1 cellular context compared by ENCODE assay signal in the genomic region with DNA sequence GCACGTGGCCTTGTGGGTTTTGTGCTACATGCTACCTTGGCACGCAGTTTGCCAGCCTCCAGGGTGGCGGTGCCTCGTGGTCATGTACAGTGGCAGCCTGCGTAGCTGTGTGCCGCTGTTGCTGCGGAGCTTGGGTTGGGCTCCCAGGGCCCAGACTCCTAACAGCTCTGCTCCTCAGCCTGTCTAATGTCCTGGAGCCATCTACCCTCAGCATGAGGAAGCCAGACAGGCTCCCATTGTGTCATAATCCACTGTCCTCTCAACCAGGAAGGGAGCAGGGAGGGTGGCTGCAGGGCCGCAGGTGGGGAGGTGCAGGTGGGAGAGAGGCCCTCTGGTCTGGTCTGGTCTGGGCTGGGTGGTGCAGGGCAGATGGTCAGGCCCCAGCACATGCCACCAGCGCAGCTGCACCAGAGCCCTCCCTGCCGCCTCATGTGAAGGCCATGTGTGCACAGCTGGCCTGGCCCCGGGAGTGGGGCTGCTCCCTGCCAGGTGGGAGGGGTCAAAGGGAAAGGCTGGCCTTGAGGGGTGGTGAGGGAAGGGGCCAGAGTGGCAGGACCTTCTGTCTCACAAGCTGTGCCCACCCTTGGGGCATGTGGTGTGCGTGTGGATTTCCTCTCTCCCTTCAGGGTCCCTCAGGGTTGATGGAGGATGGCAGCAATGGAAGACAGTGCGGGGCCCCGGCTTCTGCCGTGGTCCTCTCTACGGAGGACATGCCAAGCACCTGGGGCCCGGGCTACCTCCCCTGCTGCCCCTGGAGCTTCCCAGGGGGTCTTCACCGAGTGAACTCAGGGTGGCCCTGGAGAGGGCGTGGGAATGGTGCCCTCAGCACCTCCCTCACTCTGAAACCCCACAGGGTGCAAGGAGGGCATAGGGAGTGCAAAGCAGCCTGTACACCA.
A peak's percentile ranks its signal among the peaks of the same experiment; 100 is the strongest.
TF ChIP-seq lines count a peak whose summit lies in the region.

No MANE protein-coding gene starts in this region.

TF ChIP-seq in SK-N-SH, 30 proteins besides CTCF, POLR2A, EP300 and RAD21 (continued from another document):
- TF ChIP-seq MXI1 (IDR thresholded peaks at IDR 0.05; ENCODE audit: low read depth, low read length) (peak; percentile 73), CHD2 (IDR thresholded peaks at IDR 0.05; ENCODE audit: low read length, partially characterized antibody) (no peak)
